Comparison of ENCODE assay signal across 8 cellular contexts in genomic region chr2:200964498-200964897, GRCh38. TPM values are rescaled to one million over a fixed set of nuclear protein-coding genes. Genes with fewer than 3 reads are reported as not detected.
A peak's percentile ranks its signal among the peaks of the same experiment; 100 is the strongest.
DNase-seq lines count a peak whose midpoint lies in the region; ATAC-seq, FAIRE-seq and TF ChIP-seq lines count a peak whose summit lies in the region.

No MANE protein-coding gene starts in this region.

- peaks cover 65% of the 10 kb centered on the region for H3K4me1 Mint-ChIP-seq in activated CD4-positive, alpha-beta T cell treated with anti-CD3 and anti-CD28 coated beads, Interleukin-2, amount 10 ng/mL, durations not matched to agents 7 days and 5 days
- peaks cover 69% of the 10 kb centered on the region for H3K4me1 Mint-ChIP-seq in activated CD4-positive, alpha-beta memory T cell treated with anti-CD3 and anti-CD28 coated beads, Interleukin-2, amount 10 ng/mL, durations not matched to agents 7 days and 5 days

- WGBS in testis, 2 donors = 25 to 49% methylated on average over 6 of the region's 6 CpGs

- CTCF ChIA-PET in activated CD4-positive, alpha-beta T cell treated with anti-CD3 and anti-CD28 coated beads, Interleukin-2, amount 10 ng/mL, durations not matched to agents 7 days and 5 days (lab: Charles Lee) = interaction anchor here (0.6 to 4.9 kb wide), 8 partner anchors 11 to 1313 kb away, joined by 3 to 42 read pairs (median 5); no protein-coding TSS in a partner anchor
- CTCF ChIA-PET in activated CD4-positive, alpha-beta memory T cell treated with anti-CD3 and anti-CD28 coated beads, Interleukin-2, amount 10 ng/mL, durations not matched to agents 7 days and 5 days (lab: Charles Lee) = interaction anchor here (0.6 to 3.6 kb wide), 9 partner anchors 10 to 268 kb away, joined by 3 to 54 read pairs (median 5); no protein-coding TSS in a partner anchor

- DNase-seq in activated CD4-positive, alpha-beta T cell treated with anti-CD3 and anti-CD28 coated beads, Interleukin-2, amount 10 ng/mL, durations not matched to agents 7 days and 5 days = no peak
- no peak for DNase-seq in activated CD4-positive, alpha-beta T cell treated with anti-CD3 and anti-CD28 coated beads for 48 hours
- no peak for DNase-seq in activated CD4-positive, alpha-beta memory T cell treated with anti-CD3 and anti-CD28 coated beads, Interleukin-2, amount 10 ng/mL, durations not matched to agents 7 days and 5 days
- DNase-seq in keratinocyte (ENCODE audit: low read depth, low spot score) = no peak
- DNase-seq in testis = no peak
- DNase-seq in HCEC 1CT = no peak
- DNase-seq in activated CD4-positive, CD25-positive, alpha-beta regulatory T cell treated with anti-CD3 and anti-CD28 coated beads, Interleukin-2, amount 50 U/mL, for 72 hours = no peak
- no peak for DNase-seq in left colon

- H3K4me3 ChIP-seq in keratinocyte (ENCODE audit: control insufficient read depth in 2 of 3, extremely low read depth in 1 of 3, insufficient read depth in 2 of 3, low read depth in 1 of 3, low read length in 3 of 3) (peak overlapping the region; percentile 90 to 100 (median 99)), testis (peak overlapping the region; percentile 80 to 98)

- H3K36me3 Mint-ChIP-seq in activated CD4-positive, alpha-beta T cell treated with anti-CD3 and anti-CD28 coated beads, Interleukin-2, amount 10 ng/mL, durations not matched to agents 7 days and 5 days (ENCODE audit: low read depth) = peaks cover 23% of the 10 kb centered on the region
- peaks cover 23% of the 10 kb centered on the region for H3K36me3 Mint-ChIP-seq in activated CD4-positive, alpha-beta memory T cell treated with anti-CD3 and anti-CD28 coated beads, Interleukin-2, amount 10 ng/mL, durations not matched to agents 7 days and 5 days (ENCODE audit: low read depth)

- no peak for ATAC-seq in left colon

- H3K36me3 ChIP-seq in keratinocyte (ENCODE audit: control insufficient read depth in 2 of 2, extremely low read depth in 1 of 2, insufficient read depth in 2 of 2, low read length in 2 of 2) (peaks cover 0 to 2% of the 10 kb centered on the region in 2 experiments), testis (ENCODE audit: low read depth, missing control alignments) (no peaks in the 10 kb centered on the region)

- no peaks in the 10 kb centered on the region for H4K20me1 ChIP-seq in keratinocyte (ENCODE audit: control insufficient read depth, extremely low read depth, insufficient read depth, low read length)

- H3K4me1 ChIP-seq in keratinocyte (ENCODE audit: control insufficient read depth, extremely low read depth, insufficient read depth, low read length) (peaks cover 40% of the 10 kb centered on the region), testis (peaks cover 9% of the 10 kb centered on the region)

- dilution Hi-C loops in keratinocyte (cut with MboI; ENCODE audit: extremely low pct_ligation_motif_present, low sequenced_read_pairs) = no loop called here

- H3K79me2 ChIP-seq in keratinocyte (ENCODE audit: control insufficient read depth, insufficient read depth, low read length) = peaks cover 44% of the 10 kb centered on the region

- H3K9me3 ChIP-seq in keratinocyte (ENCODE audit: control insufficient read depth, low read depth, low read length) (no peaks in the 10 kb centered on the region), testis (no peaks in the 10 kb centered on the region)

- H2AFZ ChIP-seq in keratinocyte (ENCODE audit: control insufficient read depth, low read length) = no peak overlapping the region

- peak overlapping the region; percentile 88 for H3K4me2 ChIP-seq in keratinocyte (ENCODE audit: control insufficient read depth, extremely low read depth, insufficient read depth, low read depth, low read length)

- H3K4me3 Mint-ChIP-seq in activated CD4-positive, alpha-beta T cell treated with anti-CD3 and anti-CD28 coated beads, Interleukin-2, amount 10 ng/mL, durations not matched to agents 7 days and 5 days = peak overlapping the region; percentile 93
- H3K4me3 Mint-ChIP-seq in activated CD4-positive, alpha-beta memory T cell treated with anti-CD3 and anti-CD28 coated beads, Interleukin-2, amount 10 ng/mL, durations not matched to agents 7 days and 5 days = peak overlapping the region; percentile 92

- intact Hi-C loops in testis (cut with DNase I; ENCODE audit: low total_unique reads) = no loop called here
- intact Hi-C loops in left colon (cut with DNase I, micrococcal nuclease) = loop anchor here in 1 of 2 donors (10.0 kb wide), 1 partner anchor 100 kb away; no protein-coding TSS in a partner anchor

- peak overlapping the region; percentile 93 for H3K9ac ChIP-seq in keratinocyte (ENCODE audit: control insufficient read depth, extremely low read depth, insufficient read depth, low read length)

- no peak for TF ChIP-seq POLR2A in testis (IDR thresholded peaks at IDR 0.05)

- H3K27ac Mint-ChIP-seq in activated CD4-positive, alpha-beta T cell treated with anti-CD3 and anti-CD28 coated beads, Interleukin-2, amount 10 ng/mL, durations not matched to agents 7 days and 5 days = peak overlapping the region; percentile 98
- peak overlapping the region; percentile 40 for H3K27ac Mint-ChIP-seq in activated CD4-positive, alpha-beta memory T cell treated with anti-CD3 and anti-CD28 coated beads, Interleukin-2, amount 10 ng/mL, durations not matched to agents 7 days and 5 days

- H3K27me3 ChIP-seq in keratinocyte (ENCODE audit: control insufficient read depth, extremely low read depth, insufficient read depth, low read length) = no peaks in the 10 kb centered on the region
- H3K27me3 ChIP-seq in testis = no peaks in the 10 kb centered on the region

- no peak for TF ChIP-seq CTCF in keratinocyte (optimal IDR thresholded peaks at IDR 0.05 in 1 of 3, IDR thresholded peaks at IDR 0.05 in 1 of 3, conservative IDR thresholded peaks at IDR 0.05 in 1 of 3; ENCODE audit: extremely low read depth in 1 of 3, insufficient read depth in 2 of 3, low read length in 3 of 3)
- no peak for TF ChIP-seq CTCF in testis (IDR thresholded peaks at IDR 0.05)

- H3K27ac ChIP-seq in keratinocyte (ENCODE audit: control insufficient read depth, insufficient read depth, low read length) (peak overlapping the region; percentile 89), testis (peak overlapping the region in 1 of 2 donors; percentile 74)

- H3K9me3 Mint-ChIP-seq in activated CD4-positive, alpha-beta T cell treated with anti-CD3 and anti-CD28 coated beads, Interleukin-2, amount 10 ng/mL, durations not matched to agents 7 days and 5 days = no peaks in the 10 kb centered on the region
- H3K9me3 Mint-ChIP-seq in activated CD4-positive, alpha-beta memory T cell treated with anti-CD3 and anti-CD28 coated beads, Interleukin-2, amount 10 ng/mL, durations not matched to agents 7 days and 5 days = no peaks in the 10 kb centered on the region

- no peak for FAIRE-seq in keratinocyte (lab: Jason Lieb, UNC)

- H3K27me3 Mint-ChIP-seq in activated CD4-positive, alpha-beta T cell treated with anti-CD3 and anti-CD28 coated beads, Interleukin-2, amount 10 ng/mL, durations not matched to agents 7 days and 5 days = no peaks in the 10 kb centered on the region
- H3K27me3 Mint-ChIP-seq in activated CD4-positive, alpha-beta memory T cell treated with anti-CD3 and anti-CD28 coated beads, Interleukin-2, amount 10 ng/mL, durations not matched to agents 7 days and 5 days = no peaks in the 10 kb centered on the region

- H3K9me1 ChIP-seq in keratinocyte (ENCODE audit: control insufficient read depth, extremely low read depth, insufficient read depth, low read length) = no peaks in the 10 kb centered on the region

- POLR2A ChIA-PET in activated CD4-positive, alpha-beta T cell treated with anti-CD3 and anti-CD28 coated beads, Interleukin-2, amount 10 ng/mL, durations not matched to agents 7 days and 5 days (lab: Charles Lee) = no interaction called here
- POLR2A ChIA-PET in activated CD4-positive, alpha-beta memory T cell treated with anti-CD3 and anti-CD28 coated beads, Interleukin-2, amount 10 ng/mL, durations not matched to agents 7 days and 5 days (lab: Charles Lee) = interaction anchor here (0.7 to 3.5 kb wide), 11 partner anchors 12 to 656 kb away, joined by 3 to 32 read pairs (median 10); partner anchors contain the start of genes CFLAR and CLK1

RNA-seq across cellular contexts. Expression of gene ORC2, which starts 1.0 kb away (rescaled TPM):
- total RNA-seq in activated CD4-positive, alpha-beta T cell treated with anti-CD3 and anti-CD28 coated beads, Interleukin-2, amount 10 ng/mL, durations not matched to agents 7 days and 5 days = 10 to 100 TPM; 49.2 to 52.6 TPM
- 10 to 100 TPM; 50.8 to 51.6 TPM for total RNA-seq in activated CD4-positive, alpha-beta memory T cell treated with anti-CD3 and anti-CD28 coated beads, Interleukin-2, amount 10 ng/mL, durations not matched to agents 7 days and 5 days
- polyA plus RNA-seq in keratinocyte (6.3 to 13.5 TPM (median 9.0 TPM) in 3 replicates), testis (ENCODE audit: insufficient read depth, low read depth, low replicate concordance) (70.4 TPM)
- 31.6 TPM for polyA plus RNA-seq in keratinocyte (2011; ENCODE audit: low read depth)
- polyA plus RNA-seq in keratinocyte (2011; cell fraction: cytosol; rRNA removed) = 4.9 and 8.7 TPM in 2 replicates
- polyA plus RNA-seq in keratinocyte (2011; cell fraction: nucleus; rRNA removed) = 15.1 and 19.3 TPM in 2 replicates
- polyA plus RNA-seq in keratinocyte (2012; ENCODE audit: low replicate concordance) = 10.6 and 18.1 TPM in 2 replicates
- 3.4 to 14.2 TPM (median 5.5 TPM) in 3 replicates for polyA minus RNA-seq in keratinocyte
- 4.6 TPM for polyA minus RNA-seq in keratinocyte (2011; cell fraction: cytosol; rRNA and poly(A)+ RNA removed)
- 10.4 and 26.1 TPM in 2 replicates for polyA minus RNA-seq in keratinocyte (2011; cell fraction: nucleus; rRNA and poly(A)+ RNA removed)
- total RNA-seq in testis (10 to 100 TPM; 31.8 to 32.5 TPM), left colon (10 to 100 TPM; 25.5 to 26.8 TPM)
